Comparison of ENCODE assay signal across 1 cellular context in genomic region chr5:143141652-143142051, GRCh38.
TF ChIP-seq lines count a peak whose summit lies in the region.

No MANE protein-coding gene starts in this region.

TF ChIP-seq in K562, 482 proteins besides CTCF, POLR2A, EP300 and RAD21:
- TF ChIP-seq TRIM28 (IDR thresholded peaks at IDR 0.05): no peak
- TF ChIP-seq SPI1 (IDR thresholded peaks at IDR 0.05; ENCODE audit: borderline replicate concordance, low read depth, low read length): peak; percentile 20; the same call in 1 of the 2 replicates
